In genomic region chr6:22954749-22955385, GRCh38 we compare ENCODE assay signal across 8 cellular contexts.
DNase-seq lines count a peak whose midpoint lies in the region; ATAC-seq and TF ChIP-seq lines count a peak whose summit lies in the region.

No MANE protein-coding gene starts in this region.

- H3K4me1 Mint-ChIP-seq in activated naive CD8-positive, alpha-beta T cell treated with anti-CD3 and anti-CD28 coated beads, Interleukin-2, amount 50 U/mL, for 24 hours: peaks cover 18% of the 10 kb centered on the region

- H3K27me3 Mint-ChIP-seq in activated naive CD8-positive, alpha-beta T cell treated with anti-CD3 and anti-CD28 coated beads, Interleukin-2, amount 50 U/mL, for 24 hours: no peaks in the 10 kb centered on the region

- H3K27ac ChIP-seq in muscle layer of duodenum (ENCODE audit: low read length): no peak overlapping the region

- in situ Hi-C loops in ACHN (cut with HindIII; ENCODE audit: low pct_ligation_motif_present, low pct_unique_long_range_greater_than_20kb, low sequenced_read_pairs): no loop called here
- in situ Hi-C loops in GM13976 (cut with MboI; ENCODE audit: low sequenced_read_pairs, unreplicated experiment): no loop called here

- H3K9me3 Mint-ChIP-seq in activated naive CD8-positive, alpha-beta T cell treated with anti-CD3 and anti-CD28 coated beads, Interleukin-2, amount 50 U/mL, for 24 hours: peaks cover 15% of the 10 kb centered on the region

- peak overlapping the region; percentile 47 for H3K27ac Mint-ChIP-seq in activated naive CD8-positive, alpha-beta T cell treated with anti-CD3 and anti-CD28 coated beads, Interleukin-2, amount 50 U/mL, for 24 hours

- peaks cover 0 to 10% of the 10 kb centered on the region in 2 donors for H3K4me1 ChIP-seq in muscle layer of duodenum (ENCODE audit: control insufficient read depth in 1 of 2, insufficient read depth in 2 of 2, low read length in 2 of 2)

- TF ChIP-seq CTCF in GM13976 (IDR thresholded peaks at IDR 0.05; ENCODE audit: borderline replicate concordance, control extremely low read depth, extremely low read depth, insufficient read depth, missing control alignments): no peak

- H3K4me3 Mint-ChIP-seq in activated naive CD8-positive, alpha-beta T cell treated with anti-CD3 and anti-CD28 coated beads, Interleukin-2, amount 50 U/mL, for 24 hours: peak overlapping the region; percentile 63

- H3K36me3 Mint-ChIP-seq in activated naive CD8-positive, alpha-beta T cell treated with anti-CD3 and anti-CD28 coated beads, Interleukin-2, amount 50 U/mL, for 24 hours (ENCODE audit: low read depth): no peaks in the 10 kb centered on the region

- ATAC-seq in GM19372 (IDR thresholded peaks at IDR 0.05; ENCODE audit: low read depth, unreplicated experiment) (peak; percentile 56), HG03571 (IDR thresholded peaks at IDR 0.05; ENCODE audit: unreplicated experiment) (peak; percentile 58)
- ATAC-seq in activated naive CD8-positive, alpha-beta T cell treated with anti-CD3 and anti-CD28 coated beads, Interleukin-2, amount 50 U/mL, for 24 hours: no peak

- H3K9me3 ChIP-seq in muscle layer of duodenum (ENCODE audit: control insufficient read depth in 1 of 2, low read length in 2 of 2): no peaks in the 10 kb centered on the region

- H3K27me3 ChIP-seq in muscle layer of duodenum (ENCODE audit: low read depth, low read length) (no peaks in the 10 kb centered on the region), H7 (ENCODE audit: control insufficient read depth, insufficient read depth, low read length) (no peaks in the 10 kb centered on the region)

- no peaks in the 10 kb centered on the region for H3K36me3 ChIP-seq in muscle layer of duodenum (ENCODE audit: control insufficient read depth in 1 of 2, insufficient read depth in 2 of 2, low read length in 2 of 2)
- no peaks in the 10 kb centered on the region for H3K36me3 ChIP-seq in H7 (replicated peaks; ENCODE audit: control insufficient read depth, insufficient read depth, low read length)

- H3K4me3 ChIP-seq in muscle layer of duodenum (ENCODE audit: low read depth in 1 of 2, low read length in 2 of 2): peak overlapping the region; percentile 40 to 44
- no peak overlapping the region for H3K4me3 ChIP-seq in H7 (ENCODE audit: insufficient read depth, low read depth, low read length)

- DNase-seq in ACHN (peak; percentile 51), GM13976 (ENCODE audit: low spot score) (no peak), H7 (no peak)
- no peak for DNase-seq in activated naive CD8-positive, alpha-beta T cell treated with anti-CD3 and anti-CD28 coated beads, Interleukin-2, amount 50 U/mL, for 24 hours
- DNase-seq in central memory CD4-positive, alpha-beta T cell: no peak
